Comparison of ENCODE assay signal across 34 cellular contexts in genomic region chr10:4626919-4627318, GRCh38.
"Had no signal": no experiment of that assay in that cellular context is flagged by ENCODE, and none has a peak within 500 bp of the region (broad histone marks: within the 10 kb centered on the region; RNA-seq: fewer than 3 reads in every experiment).

No MANE protein-coding gene starts in this region.

- H3K4me3 ChIP-seq: adrenal gland, body of pancreas, breast epithelium had no signal

- H3K9me3 ChIP-seq: adrenal gland, body of pancreas had no signal

- H3K36me3 ChIP-seq: adrenal gland, brain microvascular endothelial cell, breast epithelium had no signal

- FAIRE-seq: astrocyte, colon, TTC549 had no signal

- H3K27ac ChIP-seq: adrenal gland, body of pancreas, brain microvascular endothelial cell, breast epithelium, VCaP had no signal

- ATAC-seq: activated CD8-positive, alpha-beta T cell treated with anti-CD3 and anti-CD28 coated beads for 36 hours; activated naive CD4-positive, alpha-beta T cell treated with anti-CD3 and anti-CD28 coated beads, Interleukin-2, amount 50 U/mL, for 72 hours; activated T-cell treated with anti-CD3 and anti-CD28 coated beads, Interleukin-2, amount 50 U/mL, for 4 hours; activated T-cell treated with anti-CD3 and anti-CD28 coated beads, Interleukin-2, amount 50 U/mL, for 72 hours; activated T-helper 17 cell treated with anti-CD3 and anti-CD28 coated beads, Interleukin-2, amount 50 U/mL, for 72 hours; body of pancreas had no signal

- DNase-seq: activated B cell treated with CpG ODN at 0.5 μM for 24 hours; activated CD4-positive, alpha-beta memory T cell treated with anti-CD3 and anti-CD28 coated beads for 36 hours; activated CD4-positive, alpha-beta T cell treated with anti-CD3 and anti-CD28 coated beads for 4 hours; activated CD4-positive, alpha-beta T cell treated with anti-CD3 and anti-CD28 coated beads, Interleukin-2, amount 10 ng/mL, durations not matched to agents 24 days and 14 days; activated CD4-positive, alpha-beta T cell treated with anti-CD3 and anti-CD28 coated beads, Interleukin-2, amount 50 U/mL, for 1 hour; activated CD4-positive, alpha-beta T cell treated with anti-CD3 and anti-CD28 coated beads, Interleukin-2, amount 50 U/mL, for 4 hours; activated CD4-positive, CD25-positive, alpha-beta regulatory T cell treated with anti-CD3 and anti-CD28 coated beads, Interleukin-2, amount 50 U/mL, for 72 hours; activated CD8-positive, alpha-beta memory T cell treated with anti-CD3 and anti-CD28 coated beads, Interleukin-2, amount 50 U/mL, for 4 hours; activated CD8-positive, alpha-beta T cell treated with anti-CD3 and anti-CD28 coated beads for 36 hours; activated effector memory CD4-positive, alpha-beta T cell treated with anti-CD3 and anti-CD28 coated beads, Interleukin-2, amount 50 U/mL, for 16 hours; activated gamma-delta T cell treated with Interleukin-2 at 50 U/mL for 16 hours; activated naive CD4-positive, alpha-beta T cell; activated naive CD4-positive, alpha-beta T cell treated with anti-CD3 and anti-CD28 coated beads for 36 hours; activated naive CD4-positive, alpha-beta T cell treated with anti-CD3 and anti-CD28 coated beads, Interleukin-2, amount 50 U/mL, for 16 hours; activated naive CD8-positive, alpha-beta T cell treated with anti-CD3 and anti-CD28 coated beads for 36 hours; activated T-cell treated with anti-CD3 and anti-CD28 coated beads for 4 hours; activated T-cell treated with anti-CD3 and anti-CD28 coated beads, Interleukin-2, amount 50 U/mL, for 1 hour; activated T-cell treated with anti-CD3 and anti-CD28 coated beads, Interleukin-2, amount 50 U/mL, for 4 hours; activated T-cell treated with anti-CD3 and anti-CD28 coated beads, Interleukin-2, amount 50 U/mL, for 72 hours; adrenal gland; amniotic stem cell; aorta; body of pancreas; brain microvascular endothelial cell; central memory CD4-positive, alpha-beta T cell; T-helper 2 cell; T-helper 9 cell had no signal

- H3K27me3 ChIP-seq: adrenal gland, body of pancreas, brain microvascular endothelial cell, breast epithelium had no signal

- H3K4me1 ChIP-seq: adrenal gland, body of pancreas, breast epithelium had no signal
